ENCODE assay signal across 20 cellular contexts in the genomic region with DNA sequence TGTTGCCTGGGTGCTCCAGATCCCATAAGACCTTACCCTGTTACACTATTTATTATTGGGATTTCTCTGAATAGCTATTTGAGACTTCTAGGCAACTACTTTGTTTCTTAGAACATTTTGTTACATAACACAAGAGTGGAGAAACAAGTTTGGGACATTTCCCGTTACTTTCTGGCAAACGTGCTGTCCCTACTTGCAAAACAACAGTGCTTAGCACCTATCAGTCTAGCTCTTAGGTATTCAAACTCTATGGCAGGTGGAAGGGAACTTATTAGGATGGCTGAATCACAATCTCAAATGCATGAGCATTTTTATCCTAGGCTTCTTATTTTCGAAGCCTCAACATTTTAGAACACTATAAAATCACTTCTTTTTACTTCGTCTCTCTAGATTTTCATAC.
DNase-seq lines count a peak whose midpoint lies in the region; ATAC-seq and TF ChIP-seq lines count a peak whose summit lies in the region.
"Had no signal": no experiment of that assay in that cellular context is flagged by ENCODE, and none has a peak within 500 bp of the region (broad histone marks: within the 10 kb centered on the region; RNA-seq: fewer than 3 reads in every experiment).

No MANE protein-coding gene starts in this region.

- no peaks in the 10 kb centered on the region for H3K27me3 ChIP-seq in left lung
- no peaks in the 10 kb centered on the region for H3K27me3 ChIP-seq in thyroid gland
- no peaks in the 10 kb centered on the region for H3K27me3 ChIP-seq in SK-N-SH (ENCODE audit: insufficient read depth)

- no peak for TF ChIP-seq EP300 in SK-N-SH (IDR thresholded peaks at IDR 0.05; ENCODE audit: borderline replicate concordance in 1 of 2, low read depth in 1 of 2, low read length in 1 of 2)

- CTCF ChIA-PET in SK-N-SH (lab: Yijun Ruan, JAX) = interaction anchor here (1.1 kb wide), 1 partner anchor 13 kb away, joined by 3 read pairs; no protein-coding TSS in a partner anchor

- 59 to 60% methylated on average over 4 of the region's 4 CpGs for WGBS in thyroid gland, 2 donors
- WGBS in SK-N-SH (ENCODE audit: low lambda C conversion rate) = 7% methylated on average over 4 of the region's 4 CpGs

- H3K4me1 ChIP-seq in left lung = no peaks in the 10 kb centered on the region
- H3K4me1 ChIP-seq in thyroid gland = peaks cover 13 to 18% of the 10 kb centered on the region in 2 donors
- H3K4me1 ChIP-seq in SK-N-SH (ENCODE audit: control insufficient read depth in 1 of 2, insufficient read depth in 2 of 2, low read depth in 1 of 2, low read length in 1 of 2) = no peaks in the 10 kb centered on the region
- H3K4me1 ChIP-seq: Caco-2 had no signal

- no peak overlapping the region for H2AFZ ChIP-seq in SK-N-SH (ENCODE audit: low read depth)

- H3K9me3 ChIP-seq in left lung (no peaks in the 10 kb centered on the region), thyroid gland (no peaks in the 10 kb centered on the region), SK-N-SH (no peaks in the 10 kb centered on the region)
- H3K9me3 ChIP-seq: Caco-2 had no signal

- POLR2A ChIA-PET in SK-N-SH (lab: Yijun Ruan, JAX) = no interaction called here

- ATAC-seq in left lung = peak; percentile 63
- ATAC-seq: HCT116, HepG2 had no signal

- H3K4me2 ChIP-seq in SK-N-SH = no peak overlapping the region

- no peak for TF ChIP-seq POLR2A in thyroid gland (IDR thresholded peaks at IDR 0.05)

- no peak overlapping the region for H3K9ac ChIP-seq in SK-N-SH

- intact Hi-C loops in left lung (cut with DNase I) = no loop called here
- intact Hi-C loops in thyroid gland (cut with DNase I) = no loop called here

- TF ChIP-seq CTCF in left lung (IDR thresholded peaks at IDR 0.05) = no peak
- no peak for TF ChIP-seq CTCF in thyroid gland (IDR thresholded peaks at IDR 0.05)
- TF ChIP-seq CTCF in SK-N-SH (IDR thresholded peaks at IDR 0.05) = no peak

- H3K79me2 ChIP-seq in SK-N-SH (ENCODE audit: insufficient read depth) = no peaks in the 10 kb centered on the region

- no peak for TF ChIP-seq RAD21 in SK-N-SH (IDR thresholded peaks at IDR 0.05; ENCODE audit: low read length)

- H4K20me1 ChIP-seq in SK-N-SH (ENCODE audit: insufficient read depth) = no peaks in the 10 kb centered on the region

- H3F3A ChIP-seq in SK-N-SH (replicated peaks; ENCODE audit: insufficient read depth) = no peaks in the 10 kb centered on the region

- H3K27ac ChIP-seq in left lung (no peak overlapping the region), thyroid gland (no peak overlapping the region), SK-N-SH (ENCODE audit: low read depth in 2 of 2, low read length in 1 of 2) (no peak overlapping the region)
- H3K27ac ChIP-seq: C4-2B had no signal

- DNase-seq in left lung (no peak), pons (ENCODE audit: low spot score) (peak; percentile 2), thyroid gland (peak; percentile 11 to 19), NCI-H2227 (lab: John Stamatoyannopoulos, UW; ENCODE audit: unreplicated experiment) (no peak), SK-N-SH (no peak)
- no peak for DNase-seq in activated T-cell treated with anti-CD3 and anti-CD28 coated beads, Interleukin-2, amount 50 U/mL, for 1 hour
- DNase-seq in effector CD8-positive, alpha-beta T cell (lab: John Stamatoyannopoulos, UW) = no peak
- DNase-seq: ACHN; AML-193; Caco-2; CD4-positive, alpha-beta T cell; DMS153; DMS79; GDM1; GOT3; H7; HFFc6 had no signal

- H3K36me3 ChIP-seq in left lung (no peaks in the 10 kb centered on the region), thyroid gland (no peaks in the 10 kb centered on the region), SK-N-SH (replicated peaks in 1 of 2; ENCODE audit: control insufficient read depth in 1 of 2, insufficient read depth in 2 of 2, low read length in 1 of 2) (no peaks in the 10 kb centered on the region)

- H3K4me3 ChIP-seq in left lung = no peak overlapping the region
- no peak overlapping the region for H3K4me3 ChIP-seq in thyroid gland (replicated peaks in 1 of 3)
- no peak overlapping the region for H3K4me3 ChIP-seq in SK-N-SH (ENCODE audit: low read depth in 2 of 2, low read length in 1 of 2)

- H3K9me2 ChIP-seq in SK-N-SH = no peaks in the 10 kb centered on the region

TF ChIP-seq in SK-N-SH, 30 proteins besides CTCF, POLR2A, EP300 and RAD21:
- no peak for TF ChIP-seq RXRA (IDR thresholded peaks at IDR 0.05; ENCODE audit: borderline replicate concordance, low read depth)
- TF ChIP-seq TCF12 (IDR thresholded peaks at IDR 0.05) = no peak
- TF ChIP-seq TAF1 (IDR thresholded peaks at IDR 0.05; ENCODE audit: borderline replicate concordance, low read depth, low read length) = no peak
- TF ChIP-seq, protein P1, sequence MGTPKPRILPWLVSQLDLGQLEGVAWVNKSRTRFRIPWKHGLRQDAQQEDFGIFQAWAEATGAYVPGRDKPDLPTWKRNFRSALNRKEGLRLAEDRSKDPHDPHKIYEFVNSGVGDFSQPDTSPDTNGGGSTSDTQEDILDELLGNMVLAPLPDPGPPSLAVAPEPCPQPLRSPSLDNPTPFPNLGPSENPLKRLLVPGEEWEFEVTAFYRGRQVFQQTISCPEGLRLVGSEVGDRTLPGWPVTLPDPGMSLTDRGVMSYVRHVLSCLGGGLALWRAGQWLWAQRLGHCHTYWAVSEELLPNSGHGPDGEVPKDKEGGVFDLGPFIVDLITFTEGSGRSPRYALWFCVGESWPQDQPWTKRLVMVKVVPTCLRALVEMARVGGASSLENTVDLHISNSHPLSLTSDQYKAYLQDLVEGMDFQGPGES (IDR thresholded peaks at IDR 0.05; ENCODE audit: low read depth, low read length) = no peak
- no peak for TF ChIP-seq USF2 (IDR thresholded peaks at IDR 0.05; ENCODE audit: borderline replicate concordance, low read depth, low read length)
- TF ChIP-seq SMC3 (IDR thresholded peaks at IDR 0.05; ENCODE audit: low read depth, low read length) = no peak
- no peak for TF ChIP-seq GABPA (IDR thresholded peaks at IDR 0.05; ENCODE audit: low read depth)
- no peak for TF ChIP-seq YY1 (IDR thresholded peaks at IDR 0.05; ENCODE audit: low read depth)
- TF ChIP-seq TEAD4 (IDR thresholded peaks at IDR 0.05; ENCODE audit: borderline replicate concordance, insufficient read depth) = no peak
- no peak for TF ChIP-seq MEF2A (IDR thresholded peaks at IDR 0.05; ENCODE audit: borderline replicate concordance, low read depth)

Comparison
In these comparisons a context has a peak if more than half of its experiments do, and no peak if none do; other contexts are left out.
1. DNase-seq: peak in pons (single experiment) and thyroid gland (2 of 2); none in left lung (0 of 2), activated T-cell treated with anti-CD3 and anti-CD28 coated beads, Interleukin-2, amount 50 U/mL, for 1 hour (single experiment), NCI-H2227 (single experiment), effector CD8-positive, alpha-beta T cell (single experiment) and SK-N-SH (single experiment).